ENCODE assay signal across 3 cellular contexts in the genomic region with DNA sequence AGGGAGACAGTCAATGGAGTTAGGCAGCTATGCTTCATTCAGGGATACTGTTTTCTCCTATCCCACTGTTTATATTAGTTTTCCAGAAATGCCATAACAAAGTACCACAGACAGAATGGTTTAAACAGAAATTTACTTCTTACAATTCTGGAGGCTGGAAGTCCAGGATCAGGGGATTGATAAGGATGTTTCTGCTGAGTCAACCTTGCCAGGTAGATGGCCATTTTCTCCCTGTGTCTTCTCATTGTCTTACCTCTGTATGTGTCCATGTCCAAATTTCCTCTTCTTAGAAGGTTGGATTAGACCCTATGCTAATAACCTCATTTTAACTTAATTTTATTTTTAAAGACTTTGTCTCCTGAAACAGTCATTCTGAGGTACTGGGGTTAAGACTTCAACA.
TF ChIP-seq lines count a peak whose summit lies in the region.

No MANE protein-coding gene starts in this region.

TF ChIP-seq in HepG2, 621 proteins besides CTCF, POLR2A, EP300 and RAD21:
- no peak for TF ChIP-seq MAF1 (CRISPR knock-in tag; IDR thresholded peaks at IDR 0.05; ENCODE audit: borderline replicate concordance)
- TF ChIP-seq MAFK (conservative IDR thresholded peaks at IDR 0.05 in 1 of 2, IDR thresholded peaks at IDR 0.05 in 1 of 2; ENCODE audit: low read length in 2 of 2), result peak; percentile 12 to 80; a peak in 2 of 4 replicates
- no peak for TF ChIP-seq IRF2 (CRISPR knock-in tag; IDR thresholded peaks at IDR 0.05)
- TF ChIP-seq MAFF (IDR thresholded peaks at IDR 0.05; ENCODE audit: low read depth, low read length), result peak; percentile 59; the same call in 1 of the 2 replicates
- TF ChIP-seq ZNF292 (CRISPR knock-in tag; IDR thresholded peaks at IDR 0.05; ENCODE audit: borderline replicate concordance, low read depth), result no peak

TF ChIP-seq in A549, 52 proteins besides CTCF, POLR2A, EP300 and RAD21:
- TF ChIP-seq SREBF2 (IDR thresholded peaks at IDR 0.05) (no peak), MAFK (IDR thresholded peaks at IDR 0.05; ENCODE audit: partially characterized antibody) (peak; percentile 19), TP53 (CRISPR knock-in tag; IDR thresholded peaks at IDR 0.05) (no peak)
- TF ChIP-seq, protein P1, sequence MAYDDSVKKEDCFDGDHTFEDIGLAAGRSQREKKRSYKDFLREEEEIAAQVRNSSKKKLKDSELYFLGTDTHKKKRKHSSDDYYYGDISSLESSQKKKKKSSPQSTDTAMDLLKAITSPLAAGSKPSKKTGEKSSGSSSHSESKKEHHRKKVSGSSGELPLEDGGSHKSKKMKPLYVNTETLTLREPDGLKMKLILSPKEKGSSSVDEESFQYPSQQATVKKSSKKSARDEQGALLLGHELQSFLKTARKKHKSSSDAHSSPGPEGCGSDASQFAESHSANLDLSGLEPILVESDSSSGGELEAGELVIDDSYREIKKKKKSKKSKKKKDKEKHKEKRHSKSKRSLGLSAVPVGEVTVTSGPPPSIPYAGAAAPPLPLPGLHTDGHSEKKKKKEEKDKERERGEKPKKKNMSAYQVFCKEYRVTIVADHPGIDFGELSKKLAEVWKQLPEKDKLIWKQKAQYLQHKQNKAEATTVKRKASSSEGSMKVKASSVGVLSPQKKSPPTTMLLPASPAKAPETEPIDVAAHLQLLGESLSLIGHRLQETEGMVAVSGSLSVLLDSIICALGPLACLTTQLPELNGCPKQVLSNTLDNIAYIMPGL (CRISPR knock-in tag; IDR thresholded peaks at IDR 0.05; ENCODE audit: borderline replicate concordance), result no peak

TF ChIP-seq in K562, 482 proteins besides CTCF, POLR2A, EP300 and RAD21:
- no peak for TF ChIP-seq ETV5 (CRISPR knock-in tag; IDR thresholded peaks at IDR 0.05; ENCODE audit: low read depth)
- TF ChIP-seq PPARD (CRISPR knock-in tag; IDR thresholded peaks at IDR 0.05), result no peak
- no peak for TF ChIP-seq TEAD1 (CRISPR knock-in tag; IDR thresholded peaks at IDR 0.05)
- TF ChIP-seq MCM3 (IDR thresholded peaks at IDR 0.05), result no peak
- TF ChIP-seq ZNF316 (IDR thresholded peaks at IDR 0.05), result 0 out of 2 replicates have a peak, but pooled peaks have one; percentile 12
